1 cellular context compared by ENCODE assay signal in genomic region chr17:75071478-75072271, GRCh38.
TF ChIP-seq lines count a peak whose summit lies in the region.
"Not testable (repeated sequence)": the region's sequence is repeated elsewhere in the genome, so short reads cannot be mapped to it uniquely, and the experiment has no call there.

No MANE protein-coding gene starts in this region.

TF ChIP-seq in K562, 482 proteins besides CTCF, POLR2A, EP300 and RAD21 (continues in another document):
- TF ChIP-seq POLR2AphosphoS5 (IDR thresholded peaks at IDR 0.05; ENCODE audit: control insufficient read depth, insufficient read depth, low read depth, low read length) = peak; percentile 61; the same call in 1 of the 2 replicates
- TF ChIP-seq VEZF1 (CRISPR knock-in tag; IDR thresholded peaks at IDR 0.05) = peak; percentile 37; the same call in 1 of the 2 replicates
- TF ChIP-seq ZNF316 (IDR thresholded peaks at IDR 0.05) = peak; percentile 96
- peak; percentile 97 for TF ChIP-seq DPF2 (IDR thresholded peaks at IDR 0.05)
- TF ChIP-seq ZNF318 (IDR thresholded peaks at IDR 0.05; ENCODE audit: borderline replicate concordance in 1 of 2, low read depth in 1 of 2) = peak in 1 of 2 experiments; percentile 27; a peak in 1 of 4 replicates
- TF ChIP-seq SMAD4 (CRISPR knock-in tag; conservative IDR thresholded peaks at IDR 0.05) = 0 out of 2 replicates have a peak, but pooled peaks have one; percentile 48
- 0 out of 2 replicates have a peak, but pooled peaks have one; percentile 18 for TF ChIP-seq ELF1 (tag; IDR thresholded peaks at IDR 0.05)
- peak; percentile 27; the same call in 1 of the 2 replicates for TF ChIP-seq GABPB1 (CRISPR knock-in tag; IDR thresholded peaks at IDR 0.05)
- peak; percentile 48; the same call in 1 of the 2 replicates for TF ChIP-seq ZFX (CRISPR knock-in tag; IDR thresholded peaks at IDR 0.05)
- peak; percentile 98 to 99 for TF ChIP-seq FOXA3 (CRISPR knock-in tag; conservative IDR thresholded peaks at IDR 0.05 in 1 of 2, IDR thresholded peaks at IDR 0.05 in 1 of 2)
- TF ChIP-seq NBN (IDR thresholded peaks at IDR 0.05; ENCODE audit: low read depth) = peak; percentile 74
- peak; percentile 50; the same call in 1 of the 2 replicates for TF ChIP-seq ZKSCAN8 (CRISPR knock-in tag; IDR thresholded peaks at IDR 0.05)
- TF ChIP-seq KLF16 (IDR thresholded peaks at IDR 0.05) = peak; percentile 55; the same call in 1 of the 2 replicates
- TF ChIP-seq ARID3A (IDR thresholded peaks at IDR 0.05; ENCODE audit: borderline replicate concordance, low read depth, low read length) = peak; percentile 63
- peak; percentile 60; the same call in 1 of the 2 replicates for TF ChIP-seq ZNF395 (CRISPR knock-in tag; IDR thresholded peaks at IDR 0.05)
- not testable (repeated sequence) for TF ChIP-seq ATF1 (CRISPR knock-in tag; IDR thresholded peaks at IDR 0.05); FOXM1 (CRISPR knock-in tag; IDR thresholded peaks at IDR 0.05; ENCODE audit: low read depth); NR2C2 (CRISPR knock-in tag; IDR thresholded peaks at IDR 0.05); ID3 (CRISPR knock-in tag; IDR thresholded peaks at IDR 0.05); ATF3 (CRISPR knock-in tag; conservative IDR thresholded peaks at IDR 0.05)
- peak; percentile 68 for TF ChIP-seq ATF1 (tag; IDR thresholded peaks at IDR 0.05)
- peak; percentile 60; the same call in 1 of the 2 replicates for TF ChIP-seq MBD2 (IDR thresholded peaks at IDR 0.05; ENCODE audit: borderline replicate concordance, low read depth)
- TF ChIP-seq LCOR (CRISPR knock-in tag; IDR thresholded peaks at IDR 0.05) = peak; percentile 90
- peak; percentile 0; the same call in 1 of the 2 replicates for TF ChIP-seq BCOR (IDR thresholded peaks at IDR 0.05)
- TF ChIP-seq FOXM1 (IDR thresholded peaks at IDR 0.05; ENCODE audit: low read depth) = peak; percentile 88
- TF ChIP-seq MTA2 (IDR thresholded peaks at IDR 0.05; ENCODE audit: low read depth) = peak; percentile 73
- 0 out of 2 replicates have a peak, but pooled peaks have one; percentile 11 for TF ChIP-seq NFE2 (IDR thresholded peaks at IDR 0.05; ENCODE audit: low read depth)
- 0 out of 2 replicates have a peak, but pooled peaks have one; percentile 18 for TF ChIP-seq NR2C2 (tag; IDR thresholded peaks at IDR 0.05)
- TF ChIP-seq ZNF140 (CRISPR knock-in tag; IDR thresholded peaks at IDR 0.05) = 0 out of 2 replicates have a peak, but pooled peaks have one; percentile 41
- 0 out of 2 replicates have a peak, but pooled peaks have one; percentile 40 for TF ChIP-seq ZNF584 (CRISPR knock-in tag; IDR thresholded peaks at IDR 0.05; ENCODE audit: low read depth)
- TF ChIP-seq BCLAF1 (IDR thresholded peaks at IDR 0.05; ENCODE audit: borderline replicate concordance in 1 of 2, control insufficient read depth in 1 of 2, low read depth in 2 of 2, low read length in 1 of 2) = 0 out of 4 replicates have a peak, but pooled peaks of 1 of the 2 experiments have one; percentile 20
- TF ChIP-seq HDAC2 (IDR thresholded peaks at IDR 0.05) = 0 out of 2 replicates have a peak, but pooled peaks have one; percentile 70
- peak; percentile 51; the same call in 1 of the 2 replicates for TF ChIP-seq GABPA (tag; conservative IDR thresholded peaks at IDR 0.05; ENCODE audit: low read depth)
- peak; percentile 97 for TF ChIP-seq MEF2A (IDR thresholded peaks at IDR 0.05; ENCODE audit: control insufficient read depth, low read depth, low read length)
- peak; percentile 52 to 64; a peak in 3 of 4 replicates for TF ChIP-seq KDM1A (IDR thresholded peaks at IDR 0.05)
- peak; percentile 80 for TF ChIP-seq ID3 (tag; IDR thresholded peaks at IDR 0.05)
- TF ChIP-seq TCF3 (CRISPR knock-in tag; IDR thresholded peaks at IDR 0.05) = peak; percentile 90
- peak; percentile 35 for TF ChIP-seq ETS2 (tag; IDR thresholded peaks at IDR 0.05; ENCODE audit: borderline replicate concordance, poor library complexity, severe bottlenecking)
- TF ChIP-seq EP400 (IDR thresholded peaks at IDR 0.05) = peak; percentile 40; the same call in 1 of the 2 replicates
- TF ChIP-seq ZFP1 (CRISPR knock-in tag; IDR thresholded peaks at IDR 0.05) = peak; percentile 70; the same call in 1 of the 2 replicates
- TF ChIP-seq HDGF (IDR thresholded peaks at IDR 0.05) = 0 out of 2 replicates have a peak, but pooled peaks have one; percentile 29
- TF ChIP-seq MTA3 (IDR thresholded peaks at IDR 0.05; ENCODE audit: borderline replicate concordance) = peak; percentile 36; the same call in 1 of the 2 replicates
- peak; percentile 95 for TF ChIP-seq SMARCE1 (IDR thresholded peaks at IDR 0.05)
- peak; percentile 42 for TF ChIP-seq NEUROD1 (IDR thresholded peaks at IDR 0.05; ENCODE audit: borderline replicate concordance, low read depth, low read length, partially characterized antibody)
- TF ChIP-seq L3MBTL2 (IDR thresholded peaks at IDR 0.05) = peak; percentile 44; the same call in 1 of the 2 replicates
- TF ChIP-seq ATF3 (IDR thresholded peaks at IDR 0.05) = peak; percentile 85
- TF ChIP-seq CCNT2 (IDR thresholded peaks at IDR 0.05; ENCODE audit: borderline replicate concordance, extremely low read depth, insufficient read length, low read depth, low read length) = peak; percentile 48
